2 cellular contexts compared by ENCODE assay signal in genomic region chr20:51735728-51736600, GRCh38.
TF ChIP-seq lines count a peak whose summit lies in the region.

No MANE protein-coding gene starts in this region.

TF ChIP-seq in HCT116, 20 proteins besides CTCF, POLR2A, EP300 and RAD21 (continued from another document):
- TF ChIP-seq REST (IDR thresholded peaks at IDR 0.05; ENCODE audit: low read depth) = no peak
- TF ChIP-seq EZH2phosphoT487 (IDR thresholded peaks at IDR 0.05; ENCODE audit: borderline replicate concordance) = no peak

TF ChIP-seq in WTC11, 78 proteins besides CTCF, POLR2A, EP300 and RAD21 (continued from another document):
- TF ChIP-seq, protein P1, sequence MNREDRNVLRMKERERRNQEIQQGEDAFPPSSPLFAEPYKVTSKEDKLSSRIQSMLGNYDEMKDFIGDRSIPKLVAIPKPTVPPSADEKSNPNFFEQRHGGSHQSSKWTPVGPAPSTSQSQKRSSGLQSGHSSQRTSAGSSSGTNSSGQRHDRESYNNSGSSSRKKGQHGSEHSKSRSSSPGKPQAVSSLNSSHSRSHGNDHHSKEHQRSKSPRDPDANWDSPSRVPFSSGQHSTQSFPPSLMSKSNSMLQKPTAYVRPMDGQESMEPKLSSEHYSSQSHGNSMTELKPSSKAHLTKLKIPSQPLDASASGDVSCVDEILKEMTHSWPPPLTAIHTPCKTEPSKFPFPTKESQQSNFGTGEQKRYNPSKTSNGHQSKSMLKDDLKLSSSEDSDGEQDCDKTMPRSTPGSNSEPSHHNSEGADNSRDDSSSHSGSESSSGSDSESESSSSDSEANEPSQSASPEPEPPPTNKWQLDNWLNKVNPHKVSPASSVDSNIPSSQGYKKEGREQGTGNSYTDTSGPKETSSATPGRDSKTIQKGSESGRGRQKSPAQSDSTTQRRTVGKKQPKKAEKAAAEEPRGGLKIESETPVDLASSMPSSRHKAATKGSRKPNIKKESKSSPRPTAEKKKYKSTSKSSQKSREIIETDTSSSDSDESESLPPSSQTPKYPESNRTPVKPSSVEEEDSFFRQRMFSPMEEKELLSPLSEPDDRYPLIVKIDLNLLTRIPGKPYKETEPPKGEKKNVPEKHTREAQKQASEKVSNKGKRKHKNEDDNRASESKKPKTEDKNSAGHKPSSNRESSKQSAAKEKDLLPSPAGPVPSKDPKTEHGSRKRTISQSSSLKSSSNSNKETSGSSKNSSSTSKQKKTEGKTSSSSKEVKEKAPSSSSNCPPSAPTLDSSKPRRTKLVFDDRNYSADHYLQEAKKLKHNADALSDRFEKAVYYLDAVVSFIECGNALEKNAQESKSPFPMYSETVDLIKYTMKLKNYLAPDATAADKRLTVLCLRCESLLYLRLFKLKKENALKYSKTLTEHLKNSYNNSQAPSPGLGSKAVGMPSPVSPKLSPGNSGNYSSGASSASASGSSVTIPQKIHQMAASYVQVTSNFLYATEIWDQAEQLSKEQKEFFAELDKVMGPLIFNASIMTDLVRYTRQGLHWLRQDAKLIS (CRISPR knock-in tag; IDR thresholded peaks at IDR 0.05; ENCODE audit: borderline replicate concordance) = no peak
- no peak for TF ChIP-seq SMAD3 (CRISPR knock-in tag; IDR thresholded peaks at IDR 0.05; ENCODE audit: borderline replicate concordance)
- TF ChIP-seq ZNF121 (CRISPR knock-in tag; IDR thresholded peaks at IDR 0.05) = no peak
